In genomic region chr9:130712564-130713285, GRCh38 we compare ENCODE assay signal across 1 cellular context.
TF ChIP-seq lines count a peak whose summit lies in the region.

No MANE protein-coding gene starts in this region.

TF ChIP-seq in IMR-90, 13 proteins besides CTCF, POLR2A, EP300 and RAD21 (continued from another document):
- no peak for TF ChIP-seq ELK1 (IDR thresholded peaks at IDR 0.05; ENCODE audit: borderline replicate concordance, low read depth, low read length)
- peak; percentile 63 for TF ChIP-seq USF2 (IDR thresholded peaks at IDR 0.05; ENCODE audit: low read depth, low read length)
- no peak for TF ChIP-seq MAFK (IDR thresholded peaks at IDR 0.05; ENCODE audit: low read depth, low read length)
